Comparison of ENCODE assay signal across 1 cellular context in genomic region chr7:73738612-73739386, GRCh38.
TF ChIP-seq lines count a peak whose summit lies in the region.

Gene ABHD11 (minus strand): TSS chr7:73738802. CDS start chr7:73738770, 32 bp downstream.

TF ChIP-seq in GM12878, 131 proteins besides CTCF, POLR2A, EP300 and RAD21 (continued from another document and continues in another):
- TF ChIP-seq CUX1 (IDR thresholded peaks at IDR 0.05; ENCODE audit: insufficient replicate concordance, low read depth, low read length) (no peak), HDAC6 (IDR thresholded peaks at IDR 0.05; ENCODE audit: unreplicated experiment) (no peak), FOXM1 (IDR thresholded peaks at IDR 0.05; ENCODE audit: low read depth, low read length) (no peak), KAT2A (conservative IDR thresholded peaks at IDR 0.05; ENCODE audit: control insufficient read depth, low read depth, low read length) (no peak), STAT3 (IDR thresholded peaks at IDR 0.05; ENCODE audit: low read depth, low read length) (no peak), HDAC2 (IDR thresholded peaks at IDR 0.05) (no peak), RAD51 (IDR thresholded peaks at IDR 0.05) (no peak), RCOR1 (conservative IDR thresholded peaks at IDR 0.05; ENCODE audit: low read depth, low read length) (0 out of 2 replicates have a peak, but pooled peaks have one; percentile 34), SKIL (IDR thresholded peaks at IDR 0.05; ENCODE audit: low read depth, poor library complexity, severe bottlenecking) (no peak), PAX8 (IDR thresholded peaks at IDR 0.05) (no peak), NRF1 (conservative IDR thresholded peaks at IDR 0.05; ENCODE audit: low read depth, low read length) (no peak), ZNF207 (IDR thresholded peaks at IDR 0.05; ENCODE audit: borderline replicate concordance) (peak; percentile 68; the same call in 1 of the 2 replicates), ZZZ3 (IDR thresholded peaks at IDR 0.05; ENCODE audit: control insufficient read depth, insufficient read length, low read depth) (no peak), USF1 (IDR thresholded peaks at IDR 0.05; ENCODE audit: borderline replicate concordance, extremely low read length, insufficient read depth, low read depth, low read length) (no peak), HCFC1 (IDR thresholded peaks at IDR 0.05; ENCODE audit: low read length) (no peak), BACH1 (IDR thresholded peaks at IDR 0.05; ENCODE audit: borderline replicate concordance) (peak; percentile 40; the same call in 1 of the 2 replicates), REST (IDR thresholded peaks at IDR 0.05; ENCODE audit: low read depth, low read length) (no peak), SIX5 (IDR thresholded peaks at IDR 0.05; ENCODE audit: low read depth, low read length, severe bottlenecking) (no peak), BRCA1 (IDR thresholded peaks at IDR 0.05; ENCODE audit: low read depth, low read length) (peak; percentile 60), RBBP5 (conservative IDR thresholded peaks at IDR 0.05) (no peak), SP1 (IDR thresholded peaks at IDR 0.05; ENCODE audit: low read depth, low read length) (peak; percentile 59), IRF4 (IDR thresholded peaks at IDR 0.05; ENCODE audit: low read depth, low read length) (no peak), SREBF1 (IDR thresholded peaks at IDR 0.05; ENCODE audit: low read length) (no peak), NFXL1 (IDR thresholded peaks at IDR 0.05; ENCODE audit: borderline replicate concordance) (no peak), TARDBP (IDR thresholded peaks at IDR 0.05; ENCODE audit: borderline replicate concordance) (no peak), EZH2 (IDR thresholded peaks at IDR 0.05; ENCODE audit: borderline replicate concordance, control insufficient read depth, low read depth, low read length) (no peak), MXI1 (IDR thresholded peaks at IDR 0.05; ENCODE audit: low read depth, low read length) (no peak), DPF2 (IDR thresholded peaks at IDR 0.05) (peak; percentile 80), PBX3 (IDR thresholded peaks at IDR 0.05; ENCODE audit: insufficient replicate concordance, low read depth, low read length) (no peak), ATF3 (IDR thresholded peaks at IDR 0.05; ENCODE audit: borderline replicate concordance, extremely low read depth, low read depth, low read length) (no peak), POU2F2 (IDR thresholded peaks at IDR 0.05; ENCODE audit: borderline replicate concordance, low read depth, low read length) (peak; percentile 17; the same call in 1 of the 3 replicates), GATAD2B (conservative IDR thresholded peaks at IDR 0.05; ENCODE audit: low read depth) (peak; percentile 85), SPI1 (IDR thresholded peaks at IDR 0.05; ENCODE audit: borderline replicate concordance, insufficient read depth, low read depth, low read length) (no peak), WRNIP1 (IDR thresholded peaks at IDR 0.05; ENCODE audit: borderline replicate concordance, low read depth, low read length) (no peak), MYC (IDR thresholded peaks at IDR 0.05; ENCODE audit: insufficient read depth, insufficient read length, insufficient replicate concordance, low read length, severe bottlenecking) (peak; percentile 57), RB1 (IDR thresholded peaks at IDR 0.05; ENCODE audit: borderline replicate concordance) (peak; percentile 91; the same call in 1 of the 2 replicates), TBL1XR1 (IDR thresholded peaks at IDR 0.05; ENCODE audit: low read depth, low read length) (0 out of 2 replicates have a peak, but pooled peaks have one; percentile 12), MTA3 (IDR thresholded peaks at IDR 0.05; ENCODE audit: borderline replicate concordance, low read length) (no peak), FOS (IDR thresholded peaks at IDR 0.05; ENCODE audit: borderline replicate concordance, extremely low read depth, insufficient read length) (no peak), ZSCAN29 (IDR thresholded peaks at IDR 0.05) (no peak), IRF5 (IDR thresholded peaks at IDR 0.05; ENCODE audit: borderline replicate concordance) (0 out of 2 replicates have a peak, but pooled peaks have one; percentile 14), IRF3 (IDR thresholded peaks at IDR 0.05) (peak; percentile 29; the same call in 1 of the 2 replicates), RFX5 (IDR thresholded peaks at IDR 0.05; ENCODE audit: low read depth, low read length) (no peak), NR2C1 (IDR thresholded peaks at IDR 0.05) (no peak), ESRRA (IDR thresholded peaks at IDR 0.05; ENCODE audit: low read length) (no peak), CBX5 (IDR thresholded peaks at IDR 0.05; ENCODE audit: low read depth) (no peak), ASH2L (IDR thresholded peaks at IDR 0.05; ENCODE audit: borderline replicate concordance, low read depth) (no peak), GABPA (IDR thresholded peaks at IDR 0.05; ENCODE audit: low read depth) (no peak)
